Comparison of ENCODE assay signal across 1 cellular context in genomic region chr12:48445538-48445937, GRCh38.
TF ChIP-seq lines count a peak whose summit lies in the region.

No MANE protein-coding gene starts in this region.

TF ChIP-seq in H1, 55 proteins besides CTCF, POLR2A, EP300 and RAD21:
- TF ChIP-seq CHD2 (IDR thresholded peaks at IDR 0.05; ENCODE audit: low read length), result no peak
- no peak for TF ChIP-seq ASH2L (IDR thresholded peaks at IDR 0.05; ENCODE audit: low read length)
- TF ChIP-seq MAFK (IDR thresholded peaks at IDR 0.05; ENCODE audit: low read depth, low read length), result no peak
- TF ChIP-seq TAF1 (IDR thresholded peaks at IDR 0.05; ENCODE audit: low read depth, low read length), result no peak
- no peak for TF ChIP-seq SP1 (IDR thresholded peaks at IDR 0.05; ENCODE audit: low read depth, low read length)
- no peak for TF ChIP-seq HDAC2 (IDR thresholded peaks at IDR 0.05; ENCODE audit: borderline replicate concordance in 1 of 2, low read depth in 2 of 2, low read length in 2 of 2)
- no peak for TF ChIP-seq HDAC6 (IDR thresholded peaks at IDR 0.05; ENCODE audit: low read depth, low read length)
- no peak for TF ChIP-seq CBX8 (IDR thresholded peaks at IDR 0.05; ENCODE audit: borderline replicate concordance, low read depth, low read length)
- TF ChIP-seq RXRA (IDR thresholded peaks at IDR 0.05; ENCODE audit: insufficient read depth, low read depth, low read length), result no peak
- TF ChIP-seq RFX5 (IDR thresholded peaks at IDR 0.05; ENCODE audit: borderline replicate concordance, low read depth, low read length), result no peak
- no peak for TF ChIP-seq E2F6 (IDR thresholded peaks at IDR 0.05)
- TF ChIP-seq EGR1 (IDR thresholded peaks at IDR 0.05; ENCODE audit: borderline replicate concordance, low read depth, low read length), result no peak
- no peak for TF ChIP-seq EZH2 (IDR thresholded peaks at IDR 0.05; ENCODE audit: low read depth, low read length, severe bottlenecking)
- no peak for TF ChIP-seq POU5F1 (IDR thresholded peaks at IDR 0.05; ENCODE audit: low read depth, low read length)
- TF ChIP-seq KDM4A (IDR thresholded peaks at IDR 0.05; ENCODE audit: low read depth, low read length, severe bottlenecking), result no peak
- TF ChIP-seq BACH1 (IDR thresholded peaks at IDR 0.05; ENCODE audit: low read length), result no peak
- no peak for TF ChIP-seq KDM5A (IDR thresholded peaks at IDR 0.05; ENCODE audit: low read length)
